In the genomic region with DNA sequence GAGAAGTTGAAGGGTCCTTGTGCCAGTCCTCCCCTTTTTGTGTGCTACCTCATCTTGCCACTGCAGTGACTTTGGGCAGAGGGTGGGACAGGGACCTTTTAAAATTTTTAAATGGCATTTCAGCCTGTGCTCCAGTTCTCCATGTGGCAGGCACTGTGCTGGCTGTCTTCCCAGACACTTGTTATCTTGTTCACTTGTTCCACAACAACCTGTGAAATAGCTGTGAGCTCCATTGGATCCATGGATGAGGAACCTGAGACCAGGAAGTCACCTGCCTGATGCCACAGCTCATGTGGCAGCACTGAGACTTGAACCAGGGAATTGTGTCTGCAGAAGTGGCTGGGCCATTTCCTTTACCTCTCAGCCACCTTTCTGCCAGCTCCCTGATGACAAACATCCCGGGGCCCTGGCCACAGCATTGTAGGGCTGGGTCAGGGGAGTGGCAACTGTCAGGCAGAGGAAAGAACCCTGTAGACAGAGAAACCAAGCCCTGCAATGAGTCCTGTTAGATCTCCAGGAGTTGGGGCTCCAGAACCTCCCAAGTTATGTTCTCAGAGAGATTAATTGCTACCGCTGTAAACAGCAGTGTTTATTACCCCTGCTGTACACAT, we compare ENCODE assay signal across 9 cellular contexts. TPM values are rescaled to one million over a fixed set of nuclear protein-coding genes. Genes with fewer than 3 reads are reported as not detected.
DNase-seq lines count a peak whose midpoint lies in the region; ATAC-seq and TF ChIP-seq lines count a peak whose summit lies in the region.
"Had no signal": no experiment of that assay in that cellular context is flagged by ENCODE, and none has a peak within 500 bp of the region (broad histone marks: within the 10 kb centered on the region; RNA-seq: fewer than 3 reads in every experiment).

No MANE protein-coding gene starts in this region.

- H2AFZ ChIP-seq in smooth muscle cell (ENCODE audit: low read depth): no peak overlapping the region

- no peaks in the 10 kb centered on the region for H3K27me3 ChIP-seq in right atrium auricular region
- H3K27me3 ChIP-seq in smooth muscle cell (ENCODE audit: low read depth): no peaks in the 10 kb centered on the region
- H3K27me3 ChIP-seq: SJSA1 had no signal

- WGBS in smooth muscle cell (ENCODE audit: low lambda C conversion rate): 87% methylated on average over 2 of the region's 2 CpGs

- DNase-seq in LNCaP clone FGC (ENCODE audit: low read depth) (peak; percentile 66), right atrium auricular region (ENCODE audit: low spot score) (no peak), smooth muscle cell (lab: John Stamatoyannopoulos, UW; ENCODE audit: unreplicated experiment) (no peak), COLO829 (ENCODE audit: low spot score) (no peak), GM03348 (ENCODE audit: low spot score) (no peak), islet precursor cell (no peak)
- peak; percentile 79 for DNase-seq in activated effector memory CD4-positive, alpha-beta T cell treated with anti-CD3 and anti-CD28 coated beads, Interleukin-2, amount 50 U/mL, for 16 hours

- H3K9me3 ChIP-seq in right atrium auricular region (no peaks in the 10 kb centered on the region), smooth muscle cell (replicated peaks; ENCODE audit: low read depth) (no peaks in the 10 kb centered on the region)
- H3K9me3 ChIP-seq: SJSA1 had no signal

- H4K20me1 ChIP-seq in smooth muscle cell (ENCODE audit: low read depth): peaks cover 95% of the 10 kb centered on the region

- peaks cover 29% of the 10 kb centered on the region for H3F3A ChIP-seq in smooth muscle cell (ENCODE audit: low read depth)

- H3K9ac ChIP-seq in smooth muscle cell (ENCODE audit: low read depth): no peak overlapping the region

- H3K4me3 ChIP-seq in LNCaP clone FGC (ENCODE audit: low read depth, low read length) (no peak overlapping the region), right atrium auricular region (no peak overlapping the region), smooth muscle cell (no peak overlapping the region)
- H3K4me3 ChIP-seq: SJSA1 had no signal

- H3K4me1 ChIP-seq in right atrium auricular region (peaks cover 3 to 99% of the 10 kb centered on the region in 2 donors), smooth muscle cell (ENCODE audit: low read depth) (peaks cover 23% of the 10 kb centered on the region)

- no peak overlapping the region for H3K4me2 ChIP-seq in smooth muscle cell

- peaks cover 55% of the 10 kb centered on the region for H3K79me2 ChIP-seq in smooth muscle cell (ENCODE audit: low read depth)

- peaks cover 50% of the 10 kb centered on the region for H3K36me3 ChIP-seq in right atrium auricular region
- no peaks in the 10 kb centered on the region for H3K36me3 ChIP-seq in smooth muscle cell (ENCODE audit: low read depth)

- H3K27ac ChIP-seq in right atrium auricular region (peak overlapping the region; percentile 86 to 96), smooth muscle cell (ENCODE audit: low read depth) (peak overlapping the region; percentile 20)
- H3K27ac ChIP-seq: SJSA1 had no signal

- TF ChIP-seq CTCF in LNCaP clone FGC (IDR thresholded peaks at IDR 0.05; ENCODE audit: control insufficient read depth, extremely low read depth, insufficient read depth): no peak
- no peak for TF ChIP-seq CTCF in right atrium auricular region (IDR thresholded peaks at IDR 0.05)
- TF ChIP-seq CTCF in smooth muscle cell (IDR thresholded peaks at IDR 0.05; ENCODE audit: borderline replicate concordance, insufficient read depth, poor library complexity, severe bottlenecking): no peak

- ATAC-seq in GM21367 (IDR thresholded peaks at IDR 0.05; ENCODE audit: unreplicated experiment): no peak

RNA-seq across cellular contexts. Expression of a gene that starts 6.4 kb away (rescaled TPM):
- total RNA-seq in right atrium auricular region: 10 to 100 TPM; 41.7 to 61.3 TPM
- 25.1 and 26.7 TPM in 2 replicates for total RNA-seq in smooth muscle cell
- 77.1 and 90.5 TPM in 2 replicates for polyA plus RNA-seq in smooth muscle cell

RNA-seq across cellular contexts. Expression of a gene that starts 27.3 kb away (rescaled TPM):
- total RNA-seq in right atrium auricular region (10 to 100 TPM; 14.6 to 23.6 TPM), smooth muscle cell (10.6 and 12.1 TPM in 2 replicates)
- polyA plus RNA-seq in smooth muscle cell: 39.5 and 43.5 TPM in 2 replicates

RNA-seq across cellular contexts. Expression of a gene that starts 30.0 kb away (rescaled TPM):
- total RNA-seq in right atrium auricular region (1 to 10 TPM in 1 of 2 donors, not detected in 1; 3.5 TPM), smooth muscle cell (3.8 TPM in 1 of 2 replicates, not detected in the other)
- polyA plus RNA-seq in smooth muscle cell: 2.4 and 4.0 TPM in 2 replicates
- total RNA-seq: SJSA1 had no signal

RNA-seq across cellular contexts. Expression of a gene that starts 44.9 kb away (rescaled TPM):
- total RNA-seq in right atrium auricular region: not detected
- not detected in 2 replicates for total RNA-seq in smooth muscle cell
- polyA plus RNA-seq in smooth muscle cell: not detected in 2 replicates
- total RNA-seq: SJSA1 had no signal

RNA-seq across cellular contexts. Expression of a gene that starts 54.4 kb away (rescaled TPM):
- total RNA-seq in right atrium auricular region: 10 to 100 TPM; 30.7 to 32.9 TPM
- 30.3 and 39.3 TPM in 2 replicates for total RNA-seq in smooth muscle cell
- polyA plus RNA-seq in smooth muscle cell: 87.7 TPM in 2 replicates

Comparison
In these comparisons a context has a peak if more than half of its experiments do, and no peak if none do; other contexts are left out.
1. DNase-seq: peak in LNCaP clone FGC (single experiment) and activated effector memory CD4-positive, alpha-beta T cell treated with anti-CD3 and anti-CD28 coated beads, Interleukin-2, amount 50 U/mL, for 16 hours (single experiment); none in right atrium auricular region (single experiment), smooth muscle cell (single experiment), COLO829 (single experiment), GM03348 (single experiment) and islet precursor cell (single experiment).